In the genomic region with DNA sequence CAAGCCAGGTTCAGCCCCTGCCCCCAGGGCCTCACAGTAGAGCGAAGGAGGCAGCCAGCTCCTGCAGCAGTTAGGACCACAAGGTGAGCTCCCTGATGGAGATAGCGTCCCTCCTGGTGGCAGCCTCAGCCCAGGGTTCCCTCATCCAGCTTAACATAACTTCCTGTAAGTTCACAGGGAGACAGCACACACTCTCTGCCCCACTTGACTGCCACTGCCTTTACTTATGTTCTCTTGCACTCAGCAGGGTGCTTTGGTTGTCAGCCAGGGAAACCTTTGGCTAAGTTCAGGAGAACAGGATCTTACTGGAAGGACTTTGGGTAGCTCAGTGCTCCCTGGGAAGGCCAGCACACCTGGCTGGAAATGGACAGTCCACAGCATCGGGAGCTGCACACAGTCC, we compare ENCODE assay signal across 17 cellular contexts. TPM values are rescaled to one million over a fixed set of nuclear protein-coding genes. Genes with fewer than 3 reads are reported as not detected.
DNase-seq lines count a peak whose midpoint lies in the region; ATAC-seq, FAIRE-seq and TF ChIP-seq lines count a peak whose summit lies in the region.
"Had no signal": no experiment of that assay in that cellular context is flagged by ENCODE, and none has a peak within 500 bp of the region (broad histone marks: within the 10 kb centered on the region; RNA-seq: fewer than 3 reads in every experiment).

No MANE protein-coding gene starts in this region.

- H3K9me3 ChIP-seq in mesenchymal stem cell (ENCODE audit: control insufficient read depth, low read length), result no peaks in the 10 kb centered on the region
- no peaks in the 10 kb centered on the region for H3K9me3 ChIP-seq in tibial artery
- H3K9me3 ChIP-seq in CD4-positive, alpha-beta memory T cell (ENCODE audit: control insufficient read depth in 1 of 2, low read length in 2 of 2), result no peaks in the 10 kb centered on the region
- H3K9me3 ChIP-seq: body of pancreas had no signal

- no peak overlapping the region for H2BK5ac ChIP-seq in mesenchymal stem cell (ENCODE audit: low read depth, low read length, poor library complexity, severe bottlenecking)

- peaks cover 5 to 10% (median 6%) of the 10 kb centered on the region in 4 donors for H3K4me1 Mint-ChIP-seq in CD4-positive, alpha-beta memory T cell

- H2BK120ac ChIP-seq in mesenchymal stem cell (ENCODE audit: low read depth, low read length), result no peak overlapping the region

- H3K23ac ChIP-seq in mesenchymal stem cell (ENCODE audit: low read length in 2 of 2), result no peak overlapping the region

- H3K18ac ChIP-seq in mesenchymal stem cell (ENCODE audit: low read depth in 1 of 2, low read length in 2 of 2), result no peak overlapping the region

- no peaks in the 10 kb centered on the region for H3K36me3 Mint-ChIP-seq in CD4-positive, alpha-beta memory T cell

- peak overlapping the region in 1 of 7 donors; percentile 41 for H3K27ac Mint-ChIP-seq in CD4-positive, alpha-beta memory T cell
- H3K27ac Mint-ChIP-seq: stimulated activated naive B cell treated with anti-CD40 and anti-IgM and Interleukin-4, amounts not matched to agents 10 μg/mL and 1 μg/mL and 100 μg/mL, for 72 hours had no signal

- TF ChIP-seq CTCF in coronary artery (IDR thresholded peaks at IDR 0.05), result no peak
- no peak for TF ChIP-seq CTCF in tibial artery (IDR thresholded peaks at IDR 0.05)

- no peak overlapping the region for H2BK12ac ChIP-seq in mesenchymal stem cell (ENCODE audit: low read length in 2 of 2)

- H3K9ac ChIP-seq in mesenchymal stem cell (ENCODE audit: low read length), result no peak overlapping the region

- peaks cover 8% of the 10 kb centered on the region in 2 donors for H3K27me3 Mint-ChIP-seq in CD4-positive, alpha-beta memory T cell

- H3K4me3 Mint-ChIP-seq in CD4-positive, alpha-beta memory T cell, result no peak overlapping the region
- H3K4me3 Mint-ChIP-seq: stimulated activated naive B cell treated with anti-CD40 and anti-IgM and Interleukin-4, amounts not matched to agents 10 μg/mL and 1 μg/mL and 100 μg/mL, for 72 hours had no signal

- intact Hi-C loops in tibial artery (cut with DNase I; ENCODE audit: low total_unique reads), result no loop called here
- intact Hi-C loops in CD4-positive, alpha-beta memory T cell (cut with micrococcal nuclease), result no loop called here

- H3K4me3 ChIP-seq in coronary artery, result no peak overlapping the region
- H3K4me3 ChIP-seq in mesenchymal stem cell (ENCODE audit: insufficient read depth in 1 of 2, low read depth in 1 of 2, low read length in 2 of 2), result no peak overlapping the region
- H3K4me3 ChIP-seq in tibial artery, result no peak overlapping the region
- H3K4me3 ChIP-seq in CD4-positive, alpha-beta memory T cell (ENCODE audit: low read length in 2 of 2), result no peak overlapping the region
- H3K4me3 ChIP-seq: body of pancreas had no signal

- no peaks in the 10 kb centered on the region for H3K9me3 Mint-ChIP-seq in CD4-positive, alpha-beta memory T cell
- H3K9me3 Mint-ChIP-seq: stimulated activated naive B cell treated with anti-CD40 and anti-IgM and Interleukin-4, amounts not matched to agents 10 μg/mL and 1 μg/mL and 100 μg/mL, for 72 hours had no signal

- H4K91ac ChIP-seq in mesenchymal stem cell (ENCODE audit: low read length), result no peak overlapping the region

- H3K4me2 ChIP-seq in mesenchymal stem cell (ENCODE audit: low read length, poor library complexity, severe bottlenecking), result no peak overlapping the region

- no peak overlapping the region for H3K4ac ChIP-seq in mesenchymal stem cell (ENCODE audit: low read depth in 1 of 2, low read length in 2 of 2)

- no peak overlapping the region for H3K14ac ChIP-seq in mesenchymal stem cell (ENCODE audit: low read length in 2 of 2)

- CTCF ChIA-PET in CD4-positive, alpha-beta memory T cell (lab: Charles Lee; ENCODE audit: partially characterized antibody), result interaction anchor here (0.8 to 1.5 kb wide), 4 partner anchors 9 to 53 kb away, joined by 3 to 4 read pairs (median 3); no protein-coding TSS in a partner anchor

- H3K27ac ChIP-seq in coronary artery, result peak overlapping the region; percentile 70 to 94
- no peak overlapping the region for H3K27ac ChIP-seq in mesenchymal stem cell (ENCODE audit: low read length, poor library complexity, severe bottlenecking)
- peak overlapping the region; percentile 95 to 96 for H3K27ac ChIP-seq in tibial artery
- no peak overlapping the region for H3K27ac ChIP-seq in CD4-positive, alpha-beta memory T cell (ENCODE audit: low read depth, low read length)
- H3K27ac ChIP-seq: body of pancreas had no signal

- POLR2A ChIA-PET in CD4-positive, alpha-beta memory T cell (lab: Charles Lee; ENCODE audit: partially characterized antibody), result no interaction called here

- peak; percentile 4 for DNase-seq in DMS79 treated with DMSO at 0.1 percent for 48 hours (lab: John Stamatoyannopoulos, UW)
- no peak for DNase-seq in DMS79 (lab: John Stamatoyannopoulos, UW)
- DNase-seq in coronary artery (ENCODE audit: low spot score), result no peak
- no peak for DNase-seq in mesenchymal stem cell
- no peak for DNase-seq in tibial artery
- DNase-seq in CD4-positive, alpha-beta memory T cell, result no peak
- no peak for DNase-seq in frontal cortex (ENCODE audit: low spot score in 2 of 2)
- DNase-seq: activated effector memory CD4-positive, alpha-beta T cell treated with anti-CD3 and anti-CD28 coated beads, Interleukin-2, amount 50 U/mL, for 16 hours; body of pancreas; KG1; midbrain; NCI-H1930; stimulated activated CD4-positive, alpha-beta T cell treated with anti-CD3 and anti-CD28 coated beads, Interleukin-4, amount 100 ng/mL, for 1 hour; stimulated activated naive B cell treated with anti-CD40 and anti-IgM and Interleukin-4, amounts not matched to agents 10 μg/mL and 1 μg/mL and 100 μg/mL, for 72 hours had no signal

- peak overlapping the region; percentile 74 for H2BK15ac ChIP-seq in mesenchymal stem cell (ENCODE audit: low read depth, poor library complexity, severe bottlenecking)

- H3K79me1 ChIP-seq in mesenchymal stem cell (replicated peaks; ENCODE audit: low read length, poor library complexity, severe bottlenecking), result no peaks in the 10 kb centered on the region

- H3K36me3 ChIP-seq in mesenchymal stem cell (ENCODE audit: control insufficient read depth in 1 of 2, insufficient read depth in 2 of 2, low read depth in 1 of 2, low read length in 2 of 2) (peaks cover 0 to 4% of the 10 kb centered on the region in 2 experiments), tibial artery (no peaks in the 10 kb centered on the region)
- H3K36me3 ChIP-seq in CD4-positive, alpha-beta memory T cell (ENCODE audit: insufficient read depth, low read length), result no peaks in the 10 kb centered on the region

- no peak overlapping the region for H2AFZ ChIP-seq in mesenchymal stem cell (ENCODE audit: low read depth, low read length)

- H4K8ac ChIP-seq in mesenchymal stem cell (ENCODE audit: low read length), result no peak overlapping the region

- ATAC-seq in HG02981 (IDR thresholded peaks at IDR 0.05; ENCODE audit: unreplicated experiment), result no peak
- ATAC-seq: body of pancreas had no signal

- FAIRE-seq in frontal cortex (lab: Jason Lieb, UNC), result no peak

- H3K4me1 ChIP-seq in mesenchymal stem cell (ENCODE audit: control insufficient read depth, insufficient read depth, low read depth, low read length), result peaks cover 19% of the 10 kb centered on the region
- H3K4me1 ChIP-seq in tibial artery, result peaks cover 0 to 97% (median 86%) of the 10 kb centered on the region in 4 donors
- H3K4me1 ChIP-seq in CD4-positive, alpha-beta memory T cell (ENCODE audit: insufficient read depth, low read length), result peaks cover 4% of the 10 kb centered on the region

- H2AK5ac ChIP-seq in mesenchymal stem cell (ENCODE audit: low read length, severe bottlenecking), result no peak overlapping the region

- peaks cover 46 to 52% of the 10 kb centered on the region in 2 experiments for H3K27me3 ChIP-seq in mesenchymal stem cell (ENCODE audit: control insufficient read depth in 1 of 2, insufficient read depth in 1 of 2, low read length in 2 of 2)
- H3K27me3 ChIP-seq in tibial artery, result no peaks in the 10 kb centered on the region
- no peaks in the 10 kb centered on the region for H3K27me3 ChIP-seq in CD4-positive, alpha-beta memory T cell (ENCODE audit: insufficient read depth, low read length)
- H3K27me3 ChIP-seq: body of pancreas had no signal

- WGBS in mesenchymal stem cell, result 82% methylated on average over 3 of the region's 3 CpGs

RNA-seq across cellular contexts. Expression of a gene that starts 10.9 kb away (rescaled TPM):
- 0.01 TPM for polyA plus RNA-seq in mesenchymal stem cell (2013, experiment 1 of 2)
- 0.01 TPM for polyA plus RNA-seq in mesenchymal stem cell (2013, experiment 2 of 2)
- not detected for total RNA-seq in CD4-positive, alpha-beta memory T cell
- not detected for polyA plus RNA-seq in CD4-positive, alpha-beta memory T cell
- total RNA-seq in frontal cortex, result not detected
- total RNA-seq: body of pancreas, H4 had no signal

RNA-seq across cellular contexts. Expression of a gene that starts 19.6 kb away (rescaled TPM):
- 3.3 TPM for polyA plus RNA-seq in mesenchymal stem cell (2013, experiment 1 of 2)
- 2.9 TPM for polyA plus RNA-seq in mesenchymal stem cell (2013, experiment 2 of 2)
- total RNA-seq in CD4-positive, alpha-beta memory T cell, result not detected
- polyA plus RNA-seq in CD4-positive, alpha-beta memory T cell, result not detected
- total RNA-seq in frontal cortex, result 2.4 TPM

RNA-seq across cellular contexts. Expression of a gene that starts 27.6 kb away (rescaled TPM):
- polyA plus RNA-seq in mesenchymal stem cell (2013, experiment 1 of 2), result 0.64 TPM
- 0.53 TPM for polyA plus RNA-seq in mesenchymal stem cell (2013, experiment 2 of 2)
- 10 to 100 TPM; 15.2 to 16.6 TPM for total RNA-seq in CD4-positive, alpha-beta memory T cell
- polyA plus RNA-seq in CD4-positive, alpha-beta memory T cell, result under 1 TPM in 1 of 2 donors, not detected in 1; 0.86 TPM
- 2.0 TPM for total RNA-seq in frontal cortex

RNA-seq across cellular contexts. Expression of a gene that starts 42.2 kb away (rescaled TPM):
- 0.91 TPM for polyA plus RNA-seq in mesenchymal stem cell (2013, experiment 1 of 2)
- 1.2 TPM for polyA plus RNA-seq in mesenchymal stem cell (2013, experiment 2 of 2)
- total RNA-seq in CD4-positive, alpha-beta memory T cell, result not detected
- not detected for polyA plus RNA-seq in CD4-positive, alpha-beta memory T cell
- not detected for total RNA-seq in frontal cortex
- total RNA-seq: body of pancreas, H4, posterior vena cava had no signal

RNA-seq across cellular contexts. Expression of a gene that starts 46.2 kb away (rescaled TPM):
- polyA plus RNA-seq in mesenchymal stem cell (2013, experiment 1 of 2), result 20.3 TPM
- 19.4 TPM for polyA plus RNA-seq in mesenchymal stem cell (2013, experiment 2 of 2)
- 10 to 100 TPM; 30.5 to 40.5 TPM for total RNA-seq in CD4-positive, alpha-beta memory T cell
- 10 to 100 TPM in 1 of 2 donors, 1 to 10 TPM in 1; 8.8 to 15.1 TPM for polyA plus RNA-seq in CD4-positive, alpha-beta memory T cell
- total RNA-seq in frontal cortex, result 13.9 TPM

Comparison
In these comparisons a context has a peak if more than half of its experiments do, and no peak if none do; other contexts are left out.
1. H3K27ac ChIP-seq: peak in coronary artery (2 of 2) and tibial artery (2 of 2); none in mesenchymal stem cell (single experiment) and CD4-positive, alpha-beta memory T cell (single experiment).